Comparison of ENCODE assay signal across 2 cellular contexts in the genomic region with DNA sequence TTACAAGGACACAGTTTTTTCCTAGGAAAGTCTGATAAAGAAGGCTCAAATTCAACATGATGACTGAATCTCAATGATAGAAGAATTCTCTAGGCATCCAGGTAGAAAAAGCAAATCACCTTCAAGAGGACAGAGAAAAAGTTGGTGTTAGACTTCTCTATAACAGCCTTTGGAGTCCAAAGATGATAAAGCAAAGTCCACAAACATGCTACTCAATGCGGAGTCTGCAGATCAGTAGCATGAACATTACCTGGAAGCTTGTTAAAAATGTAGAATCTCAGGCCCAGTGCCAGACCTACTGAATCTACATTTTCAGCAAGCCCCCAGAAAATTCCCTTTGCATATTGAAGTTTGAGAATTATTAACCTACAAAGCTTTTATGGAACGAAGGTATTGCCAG.
TF ChIP-seq lines count a peak whose summit lies in the region.

No MANE protein-coding gene starts in this region.

TF ChIP-seq in HepG2, 621 proteins besides CTCF, POLR2A, EP300 and RAD21:
- TF ChIP-seq HNF4A (CRISPR knock-in tag; IDR thresholded peaks at IDR 0.05) (peak; percentile 48), ZNF878 (CRISPR knock-in tag; IDR thresholded peaks at IDR 0.05) (no peak)

TF ChIP-seq in liver, 16 proteins besides CTCF, POLR2A, EP300 and RAD21:
- TF ChIP-seq, protein P1, sequence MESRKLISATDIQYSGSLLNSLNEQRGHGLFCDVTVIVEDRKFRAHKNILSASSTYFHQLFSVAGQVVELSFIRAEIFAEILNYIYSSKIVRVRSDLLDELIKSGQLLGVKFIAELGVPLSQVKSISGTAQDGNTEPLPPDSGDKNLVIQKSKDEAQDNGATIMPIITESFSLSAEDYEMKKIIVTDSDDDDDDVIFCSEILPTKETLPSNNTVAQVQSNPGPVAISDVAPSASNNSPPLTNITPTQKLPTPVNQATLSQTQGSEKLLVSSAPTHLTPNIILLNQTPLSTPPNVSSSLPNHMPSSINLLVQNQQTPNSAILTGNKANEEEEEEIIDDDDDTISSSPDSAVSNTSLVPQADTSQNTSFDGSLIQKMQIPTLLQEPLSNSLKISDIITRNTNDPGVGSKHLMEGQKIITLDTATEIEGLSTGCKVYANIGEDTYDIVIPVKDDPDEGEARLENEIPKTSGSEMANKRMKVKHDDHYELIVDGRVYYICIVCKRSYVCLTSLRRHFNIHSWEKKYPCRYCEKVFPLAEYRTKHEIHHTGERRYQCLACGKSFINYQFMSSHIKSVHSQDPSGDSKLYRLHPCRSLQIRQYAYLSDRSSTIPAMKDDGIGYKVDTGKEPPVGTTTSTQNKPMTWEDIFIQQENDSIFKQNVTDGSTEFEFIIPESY (IDR thresholded peaks at IDR 0.05), result no peak
- TF ChIP-seq NR2F2 (IDR thresholded peaks at IDR 0.05) (no peak), GABPA (IDR thresholded peaks at IDR 0.05 in 1 of 2, conservative IDR thresholded peaks at IDR 0.05 in 1 of 2) (no peak), SP1 (IDR thresholded peaks at IDR 0.05) (no peak), HNF4A (conservative IDR thresholded peaks at IDR 0.05) (peak; percentile 17 to 32)
- TF ChIP-seq, protein P2, sequence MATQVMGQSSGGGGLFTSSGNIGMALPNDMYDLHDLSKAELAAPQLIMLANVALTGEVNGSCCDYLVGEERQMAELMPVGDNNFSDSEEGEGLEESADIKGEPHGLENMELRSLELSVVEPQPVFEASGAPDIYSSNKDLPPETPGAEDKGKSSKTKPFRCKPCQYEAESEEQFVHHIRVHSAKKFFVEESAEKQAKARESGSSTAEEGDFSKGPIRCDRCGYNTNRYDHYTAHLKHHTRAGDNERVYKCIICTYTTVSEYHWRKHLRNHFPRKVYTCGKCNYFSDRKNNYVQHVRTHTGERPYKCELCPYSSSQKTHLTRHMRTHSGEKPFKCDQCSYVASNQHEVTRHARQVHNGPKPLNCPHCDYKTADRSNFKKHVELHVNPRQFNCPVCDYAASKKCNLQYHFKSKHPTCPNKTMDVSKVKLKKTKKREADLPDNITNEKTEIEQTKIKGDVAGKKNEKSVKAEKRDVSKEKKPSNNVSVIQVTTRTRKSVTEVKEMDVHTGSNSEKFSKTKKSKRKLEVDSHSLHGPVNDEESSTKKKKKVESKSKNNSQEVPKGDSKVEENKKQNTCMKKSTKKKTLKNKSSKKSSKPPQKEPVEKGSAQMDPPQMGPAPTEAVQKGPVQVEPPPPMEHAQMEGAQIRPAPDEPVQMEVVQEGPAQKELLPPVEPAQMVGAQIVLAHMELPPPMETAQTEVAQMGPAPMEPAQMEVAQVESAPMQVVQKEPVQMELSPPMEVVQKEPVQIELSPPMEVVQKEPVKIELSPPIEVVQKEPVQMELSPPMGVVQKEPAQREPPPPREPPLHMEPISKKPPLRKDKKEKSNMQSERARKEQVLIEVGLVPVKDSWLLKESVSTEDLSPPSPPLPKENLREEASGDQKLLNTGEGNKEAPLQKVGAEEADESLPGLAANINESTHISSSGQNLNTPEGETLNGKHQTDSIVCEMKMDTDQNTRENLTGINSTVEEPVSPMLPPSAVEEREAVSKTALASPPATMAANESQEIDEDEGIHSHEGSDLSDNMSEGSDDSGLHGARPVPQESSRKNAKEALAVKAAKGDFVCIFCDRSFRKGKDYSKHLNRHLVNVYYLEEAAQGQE (IDR thresholded peaks at IDR 0.05), result no peak
TF ChIP-seq in liver: peak in this region for 1.
